16 cellular contexts compared by ENCODE assay signal in genomic region chr21:42057861-42058437, GRCh38. TPM values are rescaled to one million over a fixed set of nuclear protein-coding genes. Genes with fewer than 3 reads are reported as not detected.
DNase-seq lines count a peak whose midpoint lies in the region; ATAC-seq, FAIRE-seq and TF ChIP-seq lines count a peak whose summit lies in the region.
"Had no signal": no experiment of that assay in that cellular context is flagged by ENCODE, and none has a peak within 500 bp of the region (broad histone marks: within the 10 kb centered on the region; RNA-seq: fewer than 3 reads in every experiment).

No MANE protein-coding gene starts in this region.

- no peak overlapping the region for H2AFZ ChIP-seq in HepG2 (ENCODE audit: low read length)

- no peak overlapping the region for H3K4me3 Mint-ChIP-seq in naive thymus-derived CD4-positive, alpha-beta T cell
- no peak overlapping the region for H3K4me3 Mint-ChIP-seq in T-helper 17 cell

- H3K9me3 Mint-ChIP-seq in naive thymus-derived CD4-positive, alpha-beta T cell = peaks cover 0 to 3% (median 0%) of the 10 kb centered on the region in 11 donors
- H3K9me3 Mint-ChIP-seq: activated T-helper 2 cell treated with anti-CD3 and anti-CD28 coated beads, Interferon-gamma antibody, Interleukin-2, Interleukin-4, amounts not matched to agents 10 μg/mL and 5 μg/mL and 100 μg/mL, durations not matched to agents 14 hours and 24 hours and 36 hours had no signal

- ATAC-seq in right lobe of liver = no peak
- no peak for ATAC-seq in HepG2
- ATAC-seq in body of pancreas = no peak
- ATAC-seq in naive thymus-derived CD4-positive, alpha-beta T cell = no peak
- ATAC-seq in T-helper 17 cell = no peak
- ATAC-seq: left ventricle myocardium superior had no signal

- H3K27me3 Mint-ChIP-seq in naive thymus-derived CD4-positive, alpha-beta T cell = peaks cover 0 to 16% (median 0%) of the 10 kb centered on the region in 5 donors
- no peaks in the 10 kb centered on the region for H3K27me3 Mint-ChIP-seq in T-helper 17 cell

- peak in 1 of 3 donors; percentile 16 for DNase-seq in right lobe of liver
- DNase-seq in HepG2 (ENCODE audit: low spot score) = no peak
- no peak for DNase-seq in body of pancreas
- no peak for DNase-seq in naive thymus-derived CD4-positive, alpha-beta T cell
- no peak for DNase-seq in T-helper 17 cell
- DNase-seq in head of caudate nucleus = no peak
- no peak for DNase-seq in T-helper 9 cell
- no peak for DNase-seq in activated CD8-positive, alpha-beta memory T cell treated with anti-CD3 and anti-CD28 coated beads for 24 hours
- DNase-seq: activated CD4-positive, alpha-beta T cell treated with anti-CD3 and anti-CD28 coated beads for 48 hours; caudate nucleus; left ventricle myocardium superior; NCI-H187; stimulated activated CD4-positive, alpha-beta T cell treated with anti-CD3 and anti-CD28 coated beads, Interleukin-12 subunit alpha, Interleukin-12 subunit beta, amount 100 ng/mL, for 4 hours; T-helper 2 cell had no signal

- no peaks in the 10 kb centered on the region for H3K36me3 Mint-ChIP-seq in naive thymus-derived CD4-positive, alpha-beta T cell
- no peaks in the 10 kb centered on the region for H3K36me3 Mint-ChIP-seq in T-helper 17 cell (ENCODE audit: low read depth)

- H3K36me3 ChIP-seq in right lobe of liver (no peaks in the 10 kb centered on the region), HepG2 (replicated peaks in 1 of 2; ENCODE audit: control insufficient read depth in 1 of 2, insufficient read depth in 2 of 2, low read length in 2 of 2) (no peaks in the 10 kb centered on the region), body of pancreas (replicated peaks in 1 of 2; ENCODE audit: insufficient read depth in 1 of 2, low read depth in 2 of 2) (no peaks in the 10 kb centered on the region)
- no peaks in the 10 kb centered on the region for H3K36me3 ChIP-seq in naive thymus-derived CD4-positive, alpha-beta T cell (ENCODE audit: control insufficient read depth in 2 of 3, insufficient read depth in 3 of 3, low read length in 3 of 3)

- intact Hi-C loops in right lobe of liver (cut with DNase I) (no loop called here), HepG2 (cut with micrococcal nuclease; ENCODE audit: unreplicated experiment) (no loop called here), body of pancreas (cut with DNase I) (no loop called here), head of caudate nucleus (cut with DNase I) (no loop called here)
- intact Hi-C loops in naive thymus-derived CD4-positive, alpha-beta T cell (cut with micrococcal nuclease) = no loop called here

- peaks cover 19 to 58% (median 46%) of the 10 kb centered on the region in 7 donors for H3K4me1 Mint-ChIP-seq in naive thymus-derived CD4-positive, alpha-beta T cell
- H3K4me1 Mint-ChIP-seq in T-helper 17 cell = peaks cover 21% of the 10 kb centered on the region

- no TSS peak for BruUV-seq in HepG2 (replicated peaks; lab: Mats Ljungman, UMichigan)

- no peak overlapping the region for H3K4me3 ChIP-seq in right lobe of liver
- no peak overlapping the region for H3K4me3 ChIP-seq in HepG2 (replicated peaks in 1 of 3; ENCODE audit: insufficient read depth in 1 of 3, low read depth in 2 of 3, low read length in 3 of 3)
- H3K4me3 ChIP-seq in body of pancreas = no peak overlapping the region
- H3K4me3 ChIP-seq in naive thymus-derived CD4-positive, alpha-beta T cell (ENCODE audit: low read length) = no peak overlapping the region

- H3K4me1 ChIP-seq in right lobe of liver (peaks cover 0 to 40% (median 23%) of the 10 kb centered on the region in 4 donors), HepG2 (ENCODE audit: insufficient read depth, low read length) (peaks cover 20% of the 10 kb centered on the region), body of pancreas (peaks cover 26% of the 10 kb centered on the region)
- peaks cover 15 to 17% of the 10 kb centered on the region in 2 donors for H3K4me1 ChIP-seq in naive thymus-derived CD4-positive, alpha-beta T cell (ENCODE audit: control insufficient read depth in 2 of 2, insufficient read depth in 2 of 2, low read length in 2 of 2)

- peak overlapping the region in 8 of 9 donors; percentile 54 to 95 (median 74) for H3K27ac Mint-ChIP-seq in naive thymus-derived CD4-positive, alpha-beta T cell
- no peak overlapping the region for H3K27ac Mint-ChIP-seq in T-helper 17 cell
- H3K27ac Mint-ChIP-seq: activated T-helper 2 cell treated with anti-CD3 and anti-CD28 coated beads, Interferon-gamma antibody, Interleukin-2, Interleukin-4, amounts not matched to agents 10 μg/mL and 5 μg/mL and 100 μg/mL, durations not matched to agents 14 hours and 24 hours and 36 hours had no signal

- H3K27me3 ChIP-seq in right lobe of liver = no peaks in the 10 kb centered on the region
- H3K27me3 ChIP-seq in HepG2 (ENCODE audit: control insufficient read depth in 1 of 2, insufficient read depth in 2 of 2, low read length in 2 of 2) = peaks cover 12 to 85% of the 10 kb centered on the region in 2 experiments
- no peaks in the 10 kb centered on the region for H3K27me3 ChIP-seq in body of pancreas
- H3K27me3 ChIP-seq in naive thymus-derived CD4-positive, alpha-beta T cell (ENCODE audit: control insufficient read depth in 2 of 2, insufficient read depth in 2 of 2, low read length in 2 of 2) = no peaks in the 10 kb centered on the region

- H3K79me2 ChIP-seq in HepG2 (ENCODE audit: insufficient read depth, low read length) = no peaks in the 10 kb centered on the region

- CTCF ChIA-PET in HepG2 (lab: Yijun Ruan, JAX; ENCODE audit: low intra/inter-chr PET ratio, low total read pairs) = no interaction called here
- CTCF ChIA-PET in naive thymus-derived CD4-positive, alpha-beta T cell (lab: Charles Lee) = interaction anchor here (0.6 kb wide), 1 partner anchor 389 kb away, joined by 3 read pairs; no protein-coding TSS in a partner anchor

- TF ChIP-seq CTCF in right lobe of liver (IDR thresholded peaks at IDR 0.05) (no peak), HepG2 (CRISPR knock-in tag; IDR thresholded peaks at IDR 0.05) (no peak), body of pancreas (IDR thresholded peaks at IDR 0.05) (no peak)

- in situ Hi-C loops in HepG2 (cut with HindIII; ENCODE audit: extremely low pct_ligation_motif_present, low pct_unique_long_range_greater_than_20kb) = no loop called here

- H4K20me1 ChIP-seq in HepG2 (ENCODE audit: insufficient read depth, low read length) = no peaks in the 10 kb centered on the region

- WGBS in right lobe of liver (ENCODE audit: insufficient coverage, low coverage, low lambda C conversion rate, missing lambda C conversion rate) = 33% methylated on average over 6 of the region's 11 CpGs
- 46% methylated on average over 10 of the region's 11 CpGs for whole genome bisulfite sequencing in HepG2 (ENCODE audit: low lambda C conversion rate)
- 79 to 83% methylated on average over 11 of the region's 11 CpGs for WGBS in body of pancreas, 2 donors

- TF ChIP-seq POLR2A in right lobe of liver (IDR thresholded peaks at IDR 0.05) = no peak
- no peak for TF ChIP-seq POLR2A in HepG2 (IDR thresholded peaks at IDR 0.05; ENCODE audit: insufficient read depth in 1 of 2, low read depth in 2 of 2, low read length in 2 of 2)
- TF ChIP-seq POLR2A in body of pancreas (IDR thresholded peaks at IDR 0.05) = no peak

- H3K4me2 ChIP-seq in HepG2 (ENCODE audit: low read depth, low read length) = no peak overlapping the region

- H3K27ac ChIP-seq in right lobe of liver (peak overlapping the region; percentile 2 to 49 (median 36)), HepG2 (ENCODE audit: extremely low read length, insufficient read depth, low read length) (no peak overlapping the region), body of pancreas (peak overlapping the region in 3 of 4 donors; percentile 46 to 62 (median 51))
- no peak overlapping the region for H3K27ac ChIP-seq in naive thymus-derived CD4-positive, alpha-beta T cell (ENCODE audit: low read depth, low read length)

- no peak overlapping the region for H3K9ac ChIP-seq in HepG2 (ENCODE audit: insufficient read depth, low read depth, low read length)

- TF ChIP-seq RAD21 in HepG2 (CRISPR knock-in tag; IDR thresholded peaks at IDR 0.05) = no peak

- no peak for FAIRE-seq in HepG2 (lab: Jason Lieb, UNC)

- TF ChIP-seq EP300 in HepG2 (IDR thresholded peaks at IDR 0.05; ENCODE audit: low read depth in 2 of 2, low read length in 2 of 2) (no peak), HepG2 (CRISPR knock-in tag; IDR thresholded peaks at IDR 0.05; ENCODE audit: borderline replicate concordance) (no peak)

- POLR2A ChIA-PET in HepG2 (lab: Yijun Ruan, JAX) = no interaction called here
- POLR2A ChIA-PET in naive thymus-derived CD4-positive, alpha-beta T cell (lab: Charles Lee) = no interaction called here

- H3K9me3 ChIP-seq in right lobe of liver (no peaks in the 10 kb centered on the region), HepG2 (ENCODE audit: low read length) (no peaks in the 10 kb centered on the region), body of pancreas (no peaks in the 10 kb centered on the region), T-helper 17 cell (ENCODE audit: control insufficient read depth, low read length, poor library complexity, severe bottlenecking) (no peaks in the 10 kb centered on the region)
- no peaks in the 10 kb centered on the region for H3K9me3 ChIP-seq in naive thymus-derived CD4-positive, alpha-beta T cell (ENCODE audit: control insufficient read depth in 2 of 3, low read length in 3 of 3)

RNA-seq across cellular contexts. Expression of gene UMODL1, which starts 13.2 kb away (rescaled TPM):
- total RNA-seq in right lobe of liver (1 to 10 TPM in 2 of 6 experiments, under 1 TPM in 2, not detected in 2; 0.06 to 1.2 (median 0.75) TPM), HepG2 (2016; rRNA removed; fragmentation: Illumina TruSeq; extraction: Trizol) (not detected in 2 replicates), body of pancreas (not detected), T-helper 17 cell (under 1 TPM; 0.23 to 0.99 TPM)
- total RNA-seq in HepG2 (2016; cell fraction: cytosol; rRNA removed; fragmentation: Illumina TruSeq; extraction: Trizol; ENCODE audit: low read depth) = not detected in 2 replicates
- not detected in 2 replicates for total RNA-seq in HepG2 (2016; cell fraction: insoluble cytoplasmic fraction; rRNA removed; fragmentation: Illumina TruSeq; extraction: Trizol)
- not detected in 2 replicates for total RNA-seq in HepG2 (2016; cell fraction: membrane; rRNA removed; fragmentation: Illumina TruSeq; extraction: Trizol)
- not detected in 2 replicates for total RNA-seq in HepG2 (2016; cell fraction: nucleus; rRNA removed; fragmentation: Illumina TruSeq; extraction: Trizol)
- polyA plus RNA-seq in HepG2 (2011; rRNA removed) = not detected in 2 replicates
- polyA plus RNA-seq in HepG2 (2011; cell fraction: cytosol; rRNA removed) = not detected in 2 replicates
- not detected in 2 replicates for polyA plus RNA-seq in HepG2 (2011; cell fraction: nucleus; rRNA removed)
- not detected in 2 replicates for polyA plus RNA-seq in HepG2 (2012)
- not detected in 2 replicates for polyA plus RNA-seq in HepG2 (2016; cell fraction: cytosol; fragmentation: Illumina TruSeq; extraction: Trizol; ENCODE audit: low read depth)
- polyA plus RNA-seq in HepG2 (2016; cell fraction: insoluble cytoplasmic fraction; fragmentation: Illumina TruSeq; extraction: Trizol; ENCODE audit: low read depth) = not detected in 2 replicates
- not detected in 2 replicates for polyA plus RNA-seq in HepG2 (2016; cell fraction: membrane; fragmentation: Illumina TruSeq; extraction: Trizol; ENCODE audit: low read depth)
- polyA plus RNA-seq in HepG2 (2016; cell fraction: nucleus; fragmentation: Illumina TruSeq; extraction: Trizol; ENCODE audit: insufficient read depth, low read depth) = not detected in 2 replicates
- not detected in 2 replicates for polyA minus RNA-seq in HepG2 (2011; rRNA and poly(A)+ RNA removed; ENCODE audit: low replicate concordance)
- not detected in 2 replicates for polyA minus RNA-seq in HepG2 (2011; cell fraction: cytosol; rRNA and poly(A)+ RNA removed)
- not detected in 2 replicates for polyA minus RNA-seq in HepG2 (2011; cell fraction: nucleus; rRNA and poly(A)+ RNA removed)
- 1 to 10 TPM in 2 of 5 experiments, under 1 TPM in 2, not detected in 1; 0.34 to 1.7 (median 1.1) TPM for total RNA-seq in naive thymus-derived CD4-positive, alpha-beta T cell
- under 1 TPM; 0.11 to 0.14 TPM for polyA plus RNA-seq in naive thymus-derived CD4-positive, alpha-beta T cell
- total RNA-seq: activated T-helper 2 cell treated with anti-CD3 and anti-CD28 coated beads, Interferon-gamma antibody, Interleukin-2, Interleukin-4, amounts not matched to agents 10 μg/mL and 5 μg/mL and 100 μg/mL, durations not matched to agents 14 hours and 24 hours and 36 hours; left ventricle myocardium superior; urinary bladder had no signal
- polyA plus RNA-seq: urinary bladder had no signal

RNA-seq across cellular contexts. Expression of gene ZBTB21, which starts 47.8 kb away (rescaled TPM):
- 10 to 100 TPM in 4 of 6 experiments, 1 to 10 TPM in 2; 3.0 to 28.5 (median 11.2) TPM for total RNA-seq in right lobe of liver
- 6.1 and 7.7 TPM in 2 replicates for total RNA-seq in HepG2 (2016; rRNA removed; fragmentation: Illumina TruSeq; extraction: Trizol)
- total RNA-seq in HepG2 (2016; cell fraction: cytosol; rRNA removed; fragmentation: Illumina TruSeq; extraction: Trizol; ENCODE audit: low read depth) = 0.97 and 1.3 TPM in 2 replicates
- total RNA-seq in HepG2 (2016; cell fraction: insoluble cytoplasmic fraction; rRNA removed; fragmentation: Illumina TruSeq; extraction: Trizol) = 5.5 and 8.3 TPM in 2 replicates
- total RNA-seq in HepG2 (2016; cell fraction: membrane; rRNA removed; fragmentation: Illumina TruSeq; extraction: Trizol) = 3.0 and 3.4 TPM in 2 replicates
- total RNA-seq in HepG2 (2016; cell fraction: nucleus; rRNA removed; fragmentation: Illumina TruSeq; extraction: Trizol) = 8.5 and 10.3 TPM in 2 replicates
- polyA plus RNA-seq in HepG2 (2011; rRNA removed) = 2.5 and 4.5 TPM in 2 replicates
- polyA plus RNA-seq in HepG2 (2011; cell fraction: cytosol; rRNA removed) = 1.6 and 2.3 TPM in 2 replicates
- polyA plus RNA-seq in HepG2 (2011; cell fraction: nucleus; rRNA removed) = 4.3 and 8.3 TPM in 2 replicates
- 3.7 and 5.1 TPM in 2 replicates for polyA plus RNA-seq in HepG2 (2012)
- polyA plus RNA-seq in HepG2 (2016; cell fraction: cytosol; fragmentation: Illumina TruSeq; extraction: Trizol; ENCODE audit: low read depth) = 0.25 TPM in 2 replicates
- 5.7 and 5.8 TPM in 2 replicates for polyA plus RNA-seq in HepG2 (2016; cell fraction: insoluble cytoplasmic fraction; fragmentation: Illumina TruSeq; extraction: Trizol; ENCODE audit: low read depth)
- polyA plus RNA-seq in HepG2 (2016; cell fraction: membrane; fragmentation: Illumina TruSeq; extraction: Trizol; ENCODE audit: low read depth) = 0.60 and 0.90 TPM in 2 replicates
- 8.0 and 9.0 TPM in 2 replicates for polyA plus RNA-seq in HepG2 (2016; cell fraction: nucleus; fragmentation: Illumina TruSeq; extraction: Trizol; ENCODE audit: insufficient read depth, low read depth)
- polyA minus RNA-seq in HepG2 (2011; rRNA and poly(A)+ RNA removed; ENCODE audit: low replicate concordance) = 6.1 and 21.7 TPM in 2 replicates
- 4.0 and 6.0 TPM in 2 replicates for polyA minus RNA-seq in HepG2 (2011; cell fraction: cytosol; rRNA and poly(A)+ RNA removed)
- 14.5 and 16.0 TPM in 2 replicates for polyA minus RNA-seq in HepG2 (2011; cell fraction: nucleus; rRNA and poly(A)+ RNA removed)
- 10 to 100 TPM in 1 of 2 donors, 1 to 10 TPM in 1; 4.2 to 10.2 TPM for total RNA-seq in body of pancreas
- 100 to 1,000 TPM in 2 of 5 experiments, 10 to 100 TPM in 3; 16.8 to 137 (median 25.2) TPM for total RNA-seq in naive thymus-derived CD4-positive, alpha-beta T cell
- polyA plus RNA-seq in naive thymus-derived CD4-positive, alpha-beta T cell = 1 to 10 TPM; 4.3 to 9.7 TPM
- 100 to 1,000 TPM; 110 to 118 TPM for total RNA-seq in T-helper 17 cell

Comparison
In these comparisons a context has a peak if more than half of its experiments do, and no peak if none do; other contexts are left out.
1. H3K27ac ChIP-seq: peak in right lobe of liver (3 of 3) and body of pancreas (3 of 4); none in HepG2 (single experiment) and naive thymus-derived CD4-positive, alpha-beta T cell (single experiment).